ENCODE assay signal across 19 cellular contexts in the genomic region with DNA sequence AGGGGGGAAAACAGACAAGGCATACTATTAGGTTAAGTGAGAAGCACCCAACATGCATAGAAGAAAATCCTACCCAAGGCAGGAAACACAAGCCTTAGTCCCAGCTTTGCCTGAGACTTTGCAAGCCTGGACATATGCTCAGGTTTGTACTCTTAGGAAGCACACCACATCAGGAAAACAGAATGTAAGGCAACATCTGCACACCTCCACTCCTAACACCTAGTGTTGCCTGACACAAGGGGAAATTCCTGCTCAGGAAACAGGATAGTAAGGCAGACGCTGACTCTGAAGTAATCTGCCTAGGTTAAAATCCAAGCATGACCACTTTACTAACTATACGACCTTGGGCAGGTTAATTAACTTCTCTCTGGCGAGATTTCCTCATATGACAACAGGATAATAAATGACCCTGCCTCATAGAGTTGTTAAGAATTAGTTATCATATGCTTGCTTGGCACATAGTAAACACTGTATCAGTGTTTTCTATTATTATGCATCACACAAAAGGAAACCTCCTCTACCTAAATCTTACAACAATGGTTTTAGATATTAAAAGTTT.
"Had no signal": no experiment of that assay in that cellular context is flagged by ENCODE, and none has a peak within 500 bp of the region (broad histone marks: within the 10 kb centered on the region; RNA-seq: fewer than 3 reads in every experiment).

No MANE protein-coding gene starts in this region.

- H3K4me3 Mint-ChIP-seq: activated naive CD4-positive, alpha-beta T cell treated with anti-CD3 and anti-CD28 coated beads for 36 hours; activated T-helper 17 cell treated with anti-CD3 and anti-CD28 coated beads, Interleukin-2, amount 50 U/mL, for 72 hours; naive B cell; stimulated activated naive B cell treated with anti-CD40 and anti-IgM and Interleukin-4, amounts not matched to agents 10 μg/mL and 1 μg/mL and 100 μg/mL, for 72 hours; T-helper 17 cell had no signal

- H3K9me3 Mint-ChIP-seq: activated naive CD4-positive, alpha-beta T cell treated with anti-CD3 and anti-CD28 coated beads for 36 hours; activated T-helper 17 cell treated with anti-CD3 and anti-CD28 coated beads, Interleukin-2, amount 50 U/mL, for 72 hours; stimulated activated naive B cell treated with anti-CD40 and anti-IgM and Interleukin-4, amounts not matched to agents 10 μg/mL and 1 μg/mL and 100 μg/mL, for 72 hours had no signal

- H3K4me1 Mint-ChIP-seq: stimulated activated naive B cell treated with anti-CD40 and anti-IgM and Interleukin-4, amounts not matched to agents 10 μg/mL and 1 μg/mL and 100 μg/mL, for 72 hours had no signal

- H3K27me3 Mint-ChIP-seq: activated T-helper 17 cell treated with anti-CD3 and anti-CD28 coated beads, Interleukin-2, amount 50 U/mL, for 72 hours; naive B cell; stimulated activated naive B cell treated with anti-CD40 and anti-IgM and Interleukin-4, amounts not matched to agents 10 μg/mL and 1 μg/mL and 100 μg/mL, for 72 hours; T-helper 17 cell had no signal

- H3K4me3 ChIP-seq: adrenal gland, cardiac muscle cell, esophagus muscularis mucosa, mucosa of descending colon, right lobe of liver, smooth muscle cell, upper lobe of right lung had no signal

- H3K27ac ChIP-seq: adrenal gland, cardiac muscle cell, esophagus muscularis mucosa, neutrophil, parathyroid adenoma, right lobe of liver, upper lobe of right lung, WERI-Rb-1 had no signal

- H3K27ac Mint-ChIP-seq: activated naive CD4-positive, alpha-beta T cell treated with anti-CD3 and anti-CD28 coated beads for 36 hours; activated T-helper 17 cell treated with anti-CD3 and anti-CD28 coated beads, Interleukin-2, amount 50 U/mL, for 72 hours; naive B cell; stimulated activated naive B cell treated with anti-CD40 and anti-IgM and Interleukin-4, amounts not matched to agents 10 μg/mL and 1 μg/mL and 100 μg/mL, for 72 hours; T-helper 17 cell had no signal

- H3K4me1 ChIP-seq: parathyroid adenoma, right lobe of liver, upper lobe of right lung had no signal

- ATAC-seq: activated T-helper 17 cell treated with anti-CD3 and anti-CD28 coated beads, Interleukin-2, amount 50 U/mL, for 72 hours; mucosa of descending colon; right lobe of liver; stimulated activated naive B cell treated with anti-CD40 and anti-IgM and Interleukin-4, amounts not matched to agents 10 μg/mL and 1 μg/mL and 100 μg/mL, for 72 hours; T-helper 17 cell; upper lobe of right lung had no signal

- H3K27me3 ChIP-seq: adrenal gland, cardiac muscle cell, esophagus muscularis mucosa, neutrophil, right lobe of liver, upper lobe of right lung had no signal

- DNase-seq: activated CD4-positive, alpha-beta T cell treated with anti-CD3 and anti-CD28 coated beads, Interleukin-2, amount 50 U/mL, for 4 hours; activated naive CD4-positive, alpha-beta T cell treated with anti-CD3 and anti-CD28 coated beads for 36 hours; adrenal gland; mesenchymal stem cell; mucosa of descending colon; naive B cell; right lobe of liver; stimulated activated CD4-positive, alpha-beta T cell treated with anti-CD3 and anti-CD28 coated beads, Interleukin-4, amount 100 ng/mL, for 4 hours; stimulated activated naive B cell treated with anti-CD40 and anti-IgM and Interleukin-4, amounts not matched to agents 10 μg/mL and 1 μg/mL and 100 μg/mL, for 72 hours; T-helper 17 cell; upper lobe of right lung; WERI-Rb-1 had no signal

- FAIRE-seq: endometrium had no signal
